In the genomic region with DNA sequence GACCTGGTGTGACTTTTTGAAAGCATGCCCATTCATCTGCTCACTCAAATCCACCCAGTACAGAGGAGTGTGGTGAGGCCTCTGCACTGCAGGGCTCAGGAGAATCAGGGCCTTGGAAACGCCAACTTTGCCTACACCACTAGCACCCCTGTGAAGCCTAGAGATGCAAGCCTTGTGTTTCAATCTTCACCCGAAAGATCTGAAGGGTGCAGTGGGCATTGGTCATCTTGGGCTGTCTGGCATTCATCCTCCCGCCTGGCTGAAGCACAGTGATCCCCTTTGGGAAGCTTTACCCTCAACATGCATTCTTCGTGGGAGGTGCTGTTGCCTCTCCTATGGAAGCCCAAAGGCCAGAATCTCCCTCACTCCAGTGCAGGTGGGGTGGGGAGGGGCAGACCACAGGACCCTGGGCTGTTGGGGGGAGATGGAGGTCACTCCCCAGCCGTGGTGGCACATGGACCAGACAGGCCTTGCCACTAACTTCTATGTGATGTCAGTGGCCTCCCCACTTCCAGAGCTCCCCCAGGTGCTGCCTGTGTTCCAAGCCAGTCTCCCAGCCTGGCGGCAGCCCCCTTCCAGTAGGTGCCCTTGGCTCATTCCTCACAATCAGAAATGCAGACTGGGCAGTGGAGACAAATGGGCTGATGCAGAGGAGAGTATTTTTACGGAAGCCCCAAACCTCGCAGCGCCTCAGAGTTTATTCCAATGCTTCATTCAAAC, we compare ENCODE assay signal across 20 cellular contexts.
A peak's percentile ranks its signal among the peaks of the same experiment; 100 is the strongest.
DNase-seq lines count a peak whose midpoint lies in the region; ATAC-seq and TF ChIP-seq lines count a peak whose summit lies in the region.
"Had no signal": no experiment of that assay in that cellular context is flagged by ENCODE, and none has a peak within 500 bp of the region (broad histone marks: within the 10 kb centered on the region; RNA-seq: fewer than 3 reads in every experiment).

No MANE protein-coding gene starts in this region.

- no peak for ATAC-seq in activated CD8-positive, alpha-beta memory T cell treated with anti-CD3 and anti-CD28 coated beads, Interleukin-2, amount 10 ng/mL, durations not matched to agents 7 days and 5 days
- ATAC-seq in SK-N-SH treated with all-trans-retinoic acid at 6 μM for 48 hours, result no peak
- ATAC-seq: A549, K562 had no signal

- H3K4me3 Mint-ChIP-seq in activated CD8-positive, alpha-beta memory T cell treated with anti-CD3 and anti-CD28 coated beads, Interleukin-2, amount 10 ng/mL, durations not matched to agents 7 days and 5 days, result no peak overlapping the region
- no peak overlapping the region for H3K4me3 Mint-ChIP-seq in neural crest cell
- H3K4me3 Mint-ChIP-seq: CD4-positive, alpha-beta T cell had no signal

- TF ChIP-seq POLR2A in testis (IDR thresholded peaks at IDR 0.05), result no peak

- no peaks in the 10 kb centered on the region for H3K4me1 Mint-ChIP-seq in activated CD8-positive, alpha-beta memory T cell treated with anti-CD3 and anti-CD28 coated beads, Interleukin-2, amount 10 ng/mL, durations not matched to agents 7 days and 5 days
- H3K4me1 Mint-ChIP-seq in neural crest cell, result peaks cover 21% of the 10 kb centered on the region

- no peak overlapping the region for H3K27ac ChIP-seq in testis
- H3K27ac ChIP-seq: A549 had no signal

- no peak for TF ChIP-seq CTCF in neural crest cell (conservative IDR thresholded peaks at IDR 0.05)
- no peak for TF ChIP-seq CTCF in testis (IDR thresholded peaks at IDR 0.05)

- H3K4me3 ChIP-seq in testis, result no peak overlapping the region
- H3K4me3 ChIP-seq: A549, K562 had no signal

- peaks cover 3% of the 10 kb centered on the region for H3K4me1 ChIP-seq in testis
- H3K4me1 ChIP-seq: A549, Caco-2 had no signal

- no peaks in the 10 kb centered on the region for H3K36me3 ChIP-seq in testis (ENCODE audit: low read depth, missing control alignments)

- no peaks in the 10 kb centered on the region for H3K36me3 Mint-ChIP-seq in activated CD8-positive, alpha-beta memory T cell treated with anti-CD3 and anti-CD28 coated beads, Interleukin-2, amount 10 ng/mL, durations not matched to agents 7 days and 5 days
- no peaks in the 10 kb centered on the region for H3K36me3 Mint-ChIP-seq in neural crest cell (ENCODE audit: low read depth)

- H3K27ac Mint-ChIP-seq in activated CD8-positive, alpha-beta memory T cell treated with anti-CD3 and anti-CD28 coated beads, Interleukin-2, amount 10 ng/mL, durations not matched to agents 7 days and 5 days, result no peak overlapping the region
- peak overlapping the region; percentile 27 for H3K27ac Mint-ChIP-seq in neural crest cell (ENCODE audit: unreplicated experiment)
- H3K27ac Mint-ChIP-seq: CD4-positive, alpha-beta T cell had no signal

- H3K9me3 Mint-ChIP-seq in activated CD8-positive, alpha-beta memory T cell treated with anti-CD3 and anti-CD28 coated beads, Interleukin-2, amount 10 ng/mL, durations not matched to agents 7 days and 5 days (ENCODE audit: low read depth), result no peaks in the 10 kb centered on the region
- no peaks in the 10 kb centered on the region for H3K9me3 Mint-ChIP-seq in neural crest cell
- H3K9me3 Mint-ChIP-seq: CD4-positive, alpha-beta T cell had no signal

- H3K27me3 ChIP-seq in testis, result no peaks in the 10 kb centered on the region

- no peaks in the 10 kb centered on the region for H3K9me3 ChIP-seq in testis
- H3K9me3 ChIP-seq: A549, Caco-2 had no signal

- H3K27me3 Mint-ChIP-seq in activated CD8-positive, alpha-beta memory T cell treated with anti-CD3 and anti-CD28 coated beads, Interleukin-2, amount 10 ng/mL, durations not matched to agents 7 days and 5 days, result no peaks in the 10 kb centered on the region
- no peaks in the 10 kb centered on the region for H3K27me3 Mint-ChIP-seq in neural crest cell (ENCODE audit: low read depth)
- H3K27me3 Mint-ChIP-seq: CD4-positive, alpha-beta T cell had no signal

- CTCF ChIA-PET in activated CD8-positive, alpha-beta memory T cell treated with anti-CD3 and anti-CD28 coated beads, Interleukin-2, amount 10 ng/mL, durations not matched to agents 7 days and 5 days (lab: Charles Lee), result no interaction called here

- WGBS in testis, 2 donors, result 93 to 98% methylated on average over 8 to 9 of the region's 9 CpGs

- DNase-seq in D341Med (ENCODE audit: low spot score), result peak; percentile 1
- peak; percentile 26 for DNase-seq in activated CD8-positive, alpha-beta memory T cell treated with anti-CD3 and anti-CD28 coated beads, Interleukin-2, amount 10 ng/mL, durations not matched to agents 7 days and 5 days
- DNase-seq in neural crest cell (ENCODE audit: low read depth, low spot score), result no peak
- peak; percentile 7 for DNase-seq in testis
- DNase-seq in activated CD4-positive, alpha-beta T cell treated with anti-CD3 and anti-CD28 coated beads for 1 hour, result no peak
- no peak for DNase-seq in activated naive CD4-positive, alpha-beta T cell treated with Interleukin-2 at 50 U/mL for 16 hours
- DNase-seq: Caco-2; CD4-positive, alpha-beta T cell; DMS153; GF-D8; GOT3; NCI-H1105; NCI-H1694; NCI-H510A; NCI-H774; OCI-M1; RPMI8226 had no signal

- intact Hi-C loops in testis (cut with DNase I; ENCODE audit: low total_unique reads), result no loop called here

TF ChIP-seq in SK-N-SH treated with all-trans-retinoic acid at 6 μM for 48 hours, 23 proteins besides CTCF, POLR2A, EP300 and RAD21:
- TF ChIP-seq, protein P1, sequence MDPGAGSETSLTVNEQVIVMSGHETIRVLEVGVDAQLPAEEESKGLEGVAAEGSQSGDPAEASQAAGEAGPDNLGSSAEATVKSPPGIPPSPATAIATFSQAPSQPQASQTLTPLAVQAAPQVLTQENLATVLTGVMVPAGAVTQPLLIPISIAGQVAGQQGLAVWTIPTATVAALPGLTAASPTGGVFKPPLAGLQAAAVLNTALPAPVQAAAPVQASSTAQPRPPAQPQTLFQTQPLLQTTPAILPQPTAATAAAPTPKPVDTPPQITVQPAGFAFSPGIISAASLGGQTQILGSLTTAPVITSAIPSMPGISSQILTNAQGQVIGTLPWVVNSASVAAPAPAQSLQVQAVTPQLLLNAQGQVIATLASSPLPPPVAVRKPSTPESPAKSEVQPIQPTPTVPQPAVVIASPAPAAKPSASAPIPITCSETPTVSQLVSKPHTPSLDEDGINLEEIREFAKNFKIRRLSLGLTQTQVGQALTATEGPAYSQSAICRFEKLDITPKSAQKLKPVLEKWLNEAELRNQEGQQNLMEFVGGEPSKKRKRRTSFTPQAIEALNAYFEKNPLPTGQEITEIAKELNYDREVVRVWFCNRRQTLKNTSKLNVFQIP (CRISPR knock-in tag; IDR thresholded peaks at IDR 0.05; ENCODE audit: borderline replicate concordance, low read depth), result no peak
- TF ChIP-seq GLIS3 (CRISPR knock-in tag; IDR thresholded peaks at IDR 0.05), result no peak
- TF ChIP-seq ZFP30 (CRISPR knock-in tag; IDR thresholded peaks at IDR 0.05), result no peak
- TF ChIP-seq, protein P2, sequence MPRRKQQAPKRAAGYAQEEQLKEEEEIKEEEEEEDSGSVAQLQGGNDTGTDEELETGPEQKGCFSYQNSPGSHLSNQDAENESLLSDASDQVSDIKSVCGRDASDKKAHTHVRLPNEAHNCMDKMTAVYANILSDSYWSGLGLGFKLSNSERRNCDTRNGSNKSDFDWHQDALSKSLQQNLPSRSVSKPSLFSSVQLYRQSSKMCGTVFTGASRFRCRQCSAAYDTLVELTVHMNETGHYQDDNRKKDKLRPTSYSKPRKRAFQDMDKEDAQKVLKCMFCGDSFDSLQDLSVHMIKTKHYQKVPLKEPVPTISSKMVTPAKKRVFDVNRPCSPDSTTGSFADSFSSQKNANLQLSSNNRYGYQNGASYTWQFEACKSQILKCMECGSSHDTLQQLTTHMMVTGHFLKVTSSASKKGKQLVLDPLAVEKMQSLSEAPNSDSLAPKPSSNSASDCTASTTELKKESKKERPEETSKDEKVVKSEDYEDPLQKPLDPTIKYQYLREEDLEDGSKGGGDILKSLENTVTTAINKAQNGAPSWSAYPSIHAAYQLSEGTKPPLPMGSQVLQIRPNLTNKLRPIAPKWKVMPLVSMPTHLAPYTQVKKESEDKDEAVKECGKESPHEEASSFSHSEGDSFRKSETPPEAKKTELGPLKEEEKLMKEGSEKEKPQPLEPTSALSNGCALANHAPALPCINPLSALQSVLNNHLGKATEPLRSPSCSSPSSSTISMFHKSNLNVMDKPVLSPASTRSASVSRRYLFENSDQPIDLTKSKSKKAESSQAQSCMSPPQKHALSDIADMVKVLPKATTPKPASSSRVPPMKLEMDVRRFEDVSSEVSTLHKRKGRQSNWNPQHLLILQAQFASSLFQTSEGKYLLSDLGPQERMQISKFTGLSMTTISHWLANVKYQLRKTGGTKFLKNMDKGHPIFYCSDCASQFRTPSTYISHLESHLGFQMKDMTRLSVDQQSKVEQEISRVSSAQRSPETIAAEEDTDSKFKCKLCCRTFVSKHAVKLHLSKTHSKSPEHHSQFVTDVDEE (CRISPR knock-in tag; IDR thresholded peaks at IDR 0.05), result no peak

Comparison
In these comparisons a context has a peak if more than half of its experiments do, and no peak if none do; other contexts are left out.
1. DNase-seq: peak in D341Med (single experiment), activated CD8-positive, alpha-beta memory T cell treated with anti-CD3 and anti-CD28 coated beads, Interleukin-2, amount 10 ng/mL, durations not matched to agents 7 days and 5 days (single experiment) and testis (single experiment); none in neural crest cell (single experiment), activated CD4-positive, alpha-beta T cell treated with anti-CD3 and anti-CD28 coated beads for 1 hour (single experiment) and activated naive CD4-positive, alpha-beta T cell treated with Interleukin-2 at 50 U/mL for 16 hours (single experiment).